8 cellular contexts compared by ENCODE assay signal in the genomic region with DNA sequence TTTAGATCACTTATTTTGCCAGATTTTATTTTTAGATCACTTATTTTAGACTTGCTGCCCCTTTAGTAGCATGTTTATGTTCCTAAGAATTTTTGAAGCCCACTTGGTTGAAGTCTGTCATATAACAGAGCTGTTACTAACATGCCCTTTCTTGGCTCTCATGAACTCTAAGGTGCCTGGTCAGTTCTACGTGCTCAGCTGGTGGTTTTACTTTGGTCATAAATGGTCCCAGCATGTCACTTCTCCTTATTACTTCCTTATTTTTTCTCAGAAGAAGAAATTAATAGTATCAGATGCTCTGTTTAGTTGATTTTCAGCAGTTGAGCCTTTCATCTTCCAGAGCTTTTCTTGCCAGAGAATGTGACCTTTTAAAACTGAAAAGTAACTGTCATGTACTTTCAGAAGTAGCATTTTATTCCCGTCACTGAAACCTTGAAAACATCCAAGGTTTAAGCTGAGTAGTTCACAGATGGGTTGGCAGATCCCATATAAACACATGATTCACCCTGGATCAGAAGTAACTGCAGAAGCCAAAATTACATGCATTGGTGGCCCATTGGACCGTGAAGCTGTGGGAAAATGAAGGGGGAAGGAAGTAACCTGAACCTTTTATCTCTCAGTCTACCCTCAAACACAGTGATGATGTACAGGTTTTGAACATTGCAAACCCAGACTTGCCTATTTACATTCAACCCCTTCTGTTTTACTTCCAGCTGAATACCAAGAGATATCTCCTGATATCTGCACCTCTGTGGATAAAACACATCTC. TPM values are rescaled to one million over a fixed set of nuclear protein-coding genes. Genes with fewer than 3 reads are reported as not detected.
DNase-seq lines count a peak whose midpoint lies in the region; ATAC-seq and TF ChIP-seq lines count a peak whose summit lies in the region.

No MANE protein-coding gene starts in this region.

- H3K4me3 Mint-ChIP-seq in endothelial cell (ENCODE audit: unreplicated experiment) = no peak overlapping the region
- H3K4me3 Mint-ChIP-seq in activated CD4-positive, alpha-beta T cell treated with anti-CD3 and anti-CD28 coated beads for 36 hours = no peak overlapping the region

- H3K4me3 ChIP-seq in GM12864 (ENCODE audit: low read depth, low read length) = no peak overlapping the region
- no peak overlapping the region for H3K4me3 ChIP-seq in RWPE2 (ENCODE audit: severe bottlenecking)
- H3K4me3 ChIP-seq in tibial nerve = no peak overlapping the region

- TF ChIP-seq POLR2A in tibial nerve (IDR thresholded peaks at IDR 0.05) = no peak

- CTCF ChIA-PET in activated CD4-positive, alpha-beta T cell treated with anti-CD3 and anti-CD28 coated beads for 36 hours (lab: Charles Lee) = interaction anchor here (0.6 kb wide), 2 partner anchors 60 to 379 kb away, joined by 3 read pairs; no protein-coding TSS in a partner anchor

- peaks cover 11% of the 10 kb centered on the region for H3K36me3 Mint-ChIP-seq in endothelial cell (ENCODE audit: low read depth, unreplicated experiment)
- peaks cover 28% of the 10 kb centered on the region for H3K36me3 Mint-ChIP-seq in activated CD4-positive, alpha-beta T cell treated with anti-CD3 and anti-CD28 coated beads for 36 hours (ENCODE audit: low read depth)

- ATAC-seq in HG02678 (IDR thresholded peaks at IDR 0.05; ENCODE audit: unreplicated experiment) (peak; percentile 65), RWPE2 (ENCODE audit: low read depth) (peak; percentile 51; the same call in 2 of the 3 replicates)
- no peak for ATAC-seq in activated CD4-positive, alpha-beta T cell treated with anti-CD3 and anti-CD28 coated beads for 36 hours
- no peak for ATAC-seq in stimulated activated naive CD8-positive, alpha-beta T cell treated with anti-CD3 and anti-CD28 coated beads, Interleukin-15, Interleukin-2, amounts not matched to agents 100 U/mL and 50 U/mL, for 24 hours

- H3K9me3 ChIP-seq in RWPE2 (ENCODE audit: severe bottlenecking) = no peaks in the 10 kb centered on the region
- H3K9me3 ChIP-seq in tibial nerve = no peaks in the 10 kb centered on the region

- POLR2A ChIA-PET in activated CD4-positive, alpha-beta T cell treated with anti-CD3 and anti-CD28 coated beads for 36 hours (lab: Charles Lee) = interaction anchor here (0.7 kb wide), 1 partner anchor 768 kb away, joined by 8 read pairs; no protein-coding TSS in a partner anchor

- TF ChIP-seq CTCF in GM12864 (IDR thresholded peaks at IDR 0.05; ENCODE audit: low read depth, low read length, missing control alignments) = no peak
- TF ChIP-seq CTCF in RWPE2 (IDR thresholded peaks at IDR 0.05; ENCODE audit: poor library complexity, severe bottlenecking) = no peak
- no peak for TF ChIP-seq CTCF in tibial nerve (IDR thresholded peaks at IDR 0.05)
- TF ChIP-seq CTCF in endothelial cell (IDR thresholded peaks at IDR 0.05; ENCODE audit: unreplicated experiment) = no peak

- no peaks in the 10 kb centered on the region for H3K9me3 Mint-ChIP-seq in endothelial cell (ENCODE audit: unreplicated experiment)
- H3K9me3 Mint-ChIP-seq in activated CD4-positive, alpha-beta T cell treated with anti-CD3 and anti-CD28 coated beads for 36 hours (ENCODE audit: low read depth) = no peaks in the 10 kb centered on the region

- H3K4me1 Mint-ChIP-seq in endothelial cell (ENCODE audit: unreplicated experiment) = no peaks in the 10 kb centered on the region
- H3K4me1 Mint-ChIP-seq in activated CD4-positive, alpha-beta T cell treated with anti-CD3 and anti-CD28 coated beads for 36 hours = peaks cover 4% of the 10 kb centered on the region

- H3K36me3 ChIP-seq in RWPE2 (ENCODE audit: low read depth) (peaks cover 16% of the 10 kb centered on the region; the same call in 1 of the 2 replicates), tibial nerve (peaks cover 0 to 27% (median 0%) of the 10 kb centered on the region in 3 donors)

- H3K27me3 Mint-ChIP-seq in endothelial cell (ENCODE audit: unreplicated experiment) = no peaks in the 10 kb centered on the region
- no peaks in the 10 kb centered on the region for H3K27me3 Mint-ChIP-seq in activated CD4-positive, alpha-beta T cell treated with anti-CD3 and anti-CD28 coated beads for 36 hours

- H3K4me1 ChIP-seq in RWPE2 (ENCODE audit: insufficient read depth, poor library complexity, severe bottlenecking) (peaks cover 4% of the 10 kb centered on the region), tibial nerve (peaks cover 0 to 15% (median 0%) of the 10 kb centered on the region in 4 donors)

- no peak overlapping the region for H3K27ac Mint-ChIP-seq in endothelial cell (ENCODE audit: unreplicated experiment)
- H3K27ac Mint-ChIP-seq in activated CD4-positive, alpha-beta T cell treated with anti-CD3 and anti-CD28 coated beads for 36 hours = no peak overlapping the region

- H3K27me3 ChIP-seq in RWPE2 (ENCODE audit: insufficient read depth, poor library complexity, severe bottlenecking) = no peaks in the 10 kb centered on the region
- H3K27me3 ChIP-seq in tibial nerve = no peaks in the 10 kb centered on the region

- H3K27ac ChIP-seq in RWPE2 (ENCODE audit: poor library complexity, severe bottlenecking) (no peak overlapping the region), tibial nerve (peak overlapping the region in 2 of 4 donors; percentile 18 to 61)

- TF ChIP-seq EP300 in tibial nerve (IDR thresholded peaks at IDR 0.05) = no peak

- intact Hi-C loops in activated CD4-positive, alpha-beta T cell treated with anti-CD3 and anti-CD28 coated beads for 36 hours (cut with DNase I, micrococcal nuclease) = no loop called here

- 44% methylated on average over 3 of the region's 3 CpGs for WGBS in tibial nerve, 2 donors

- peak; percentile 37 for DNase-seq in GM12864 (ENCODE audit: low read depth)
- no peak for DNase-seq in RWPE2 (ENCODE audit: low spot score)
- peak; percentile 84 for DNase-seq in kidney glomerular epithelial cell (lab: John Stamatoyannopoulos, UW)
- DNase-seq in tibial nerve (ENCODE audit: low spot score in 2 of 2) = no peak
- no peak for DNase-seq in endothelial cell (ENCODE audit: low spot score)
- DNase-seq in activated CD4-positive, alpha-beta T cell treated with anti-CD3 and anti-CD28 coated beads for 36 hours = no peak
- DNase-seq in stimulated activated naive CD8-positive, alpha-beta T cell treated with anti-CD3 and anti-CD28 coated beads, Interleukin-15, Interleukin-2, amounts not matched to agents 100 U/mL and 50 U/mL, for 24 hours = no peak

RNA-seq across cellular contexts. Expression of a gene that starts 50.5 kb away (rescaled TPM):
- total RNA-seq in tibial nerve (1 to 10 TPM; 3.3 to 4.4 (median 3.9) TPM), endothelial cell (ENCODE audit: unreplicated experiment) (5.7 TPM)
- 1 to 10 TPM; 2.7 to 3.0 TPM for total RNA-seq in activated CD4-positive, alpha-beta T cell treated with anti-CD3 and anti-CD28 coated beads for 36 hours

Comparison
In these comparisons a context has a peak if more than half of its experiments do, and no peak if none do; other contexts are left out.
1. DNase-seq: peak in GM12864 (single experiment) and kidney glomerular epithelial cell (single experiment); none in RWPE2 (single experiment), tibial nerve (0 of 2), endothelial cell (single experiment), activated CD4-positive, alpha-beta T cell treated with anti-CD3 and anti-CD28 coated beads for 36 hours (single experiment) and stimulated activated naive CD8-positive, alpha-beta T cell treated with anti-CD3 and anti-CD28 coated beads, Interleukin-15, Interleukin-2, amounts not matched to agents 100 U/mL and 50 U/mL, for 24 hours (single experiment).
2. ATAC-seq: peak in HG02678 (single experiment) and RWPE2 (single experiment); none in activated CD4-positive, alpha-beta T cell treated with anti-CD3 and anti-CD28 coated beads for 36 hours (single experiment) and stimulated activated naive CD8-positive, alpha-beta T cell treated with anti-CD3 and anti-CD28 coated beads, Interleukin-15, Interleukin-2, amounts not matched to agents 100 U/mL and 50 U/mL, for 24 hours (single experiment).